Comparison of ENCODE assay signal across 1 cellular context in genomic region chr1:172532700-172533510, GRCh38.
TF ChIP-seq lines count a peak whose summit lies in the region.

Gene SUCO (plus strand): TSS chr1:172533150. CDS start chr1:172533436, 286 bp downstream.

TF ChIP-seq in HepG2, 621 proteins besides CTCF, POLR2A, EP300 and RAD21 (continued from another document and continues in another):
- TF ChIP-seq ZNF350 (CRISPR knock-in tag; IDR thresholded peaks at IDR 0.05; ENCODE audit: borderline replicate concordance, low read depth) (peak; percentile 40), ATF6 (CRISPR knock-in tag; conservative IDR thresholded peaks at IDR 0.05) (no peak), AHDC1 (CRISPR knock-in tag; IDR thresholded peaks at IDR 0.05; ENCODE audit: borderline replicate concordance) (no peak; the same call in 1 of the 2 replicates), ZNF546 (CRISPR knock-in tag; conservative IDR thresholded peaks at IDR 0.05) (no peak), RXRB (CRISPR knock-in tag; IDR thresholded peaks at IDR 0.05; ENCODE audit: borderline replicate concordance) (peak; percentile 12; the same call in 1 of the 2 replicates), HNF4A (CRISPR knock-in tag; IDR thresholded peaks at IDR 0.05) (no peak; the same call in 1 of the 2 replicates), ZNF282 (IDR thresholded peaks at IDR 0.05; ENCODE audit: partially characterized antibody) (no peak), ZKSCAN5 (CRISPR knock-in tag; IDR thresholded peaks at IDR 0.05) (no peak), ZNF33B (CRISPR knock-in tag; IDR thresholded peaks at IDR 0.05) (no peak; the same call in 1 of the 2 replicates), ADNP (CRISPR knock-in tag; IDR thresholded peaks at IDR 0.05) (no peak), GABPA (IDR thresholded peaks at IDR 0.05; ENCODE audit: low read depth, low read length) (no peak), GABPA (CRISPR knock-in tag; IDR thresholded peaks at IDR 0.05; ENCODE audit: low read depth) (peak; percentile 74), ZNF674 (CRISPR knock-in tag; IDR thresholded peaks at IDR 0.05; ENCODE audit: low read depth) (no peak), ZSCAN31 (CRISPR knock-in tag; IDR thresholded peaks at IDR 0.05; ENCODE audit: low read depth) (no peak), ZNF781 (CRISPR knock-in tag; IDR thresholded peaks at IDR 0.05; ENCODE audit: borderline replicate concordance, not compliant biosample characterization) (no peak), POLR2AphosphoS2 (IDR thresholded peaks at IDR 0.05; ENCODE audit: low read depth, low read length) (no peak), SOX6 (IDR thresholded peaks at IDR 0.05) (no peak), SOX6 (CRISPR knock-in tag; IDR thresholded peaks at IDR 0.05) (peak; percentile 56), TAF1 (CRISPR knock-in tag; IDR thresholded peaks at IDR 0.05) (peak; percentile 94), FOXK1 (CRISPR knock-in tag; IDR thresholded peaks at IDR 0.05; ENCODE audit: borderline replicate concordance, low read depth) (peak; percentile 36; the same call in 1 of the 2 replicates), THAP9 (CRISPR knock-in tag; IDR thresholded peaks at IDR 0.05; ENCODE audit: borderline replicate concordance) (peak; percentile 28; the same call in 1 of the 2 replicates), CREB3 (CRISPR knock-in tag; IDR thresholded peaks at IDR 0.05) (no peak), TARDBP (CRISPR knock-in tag; IDR thresholded peaks at IDR 0.05) (no peak), ZNF276 (CRISPR knock-in tag; IDR thresholded peaks at IDR 0.05; ENCODE audit: low read depth) (no peak; the same call in 1 of the 2 replicates), SNAPC2 (CRISPR knock-in tag; IDR thresholded peaks at IDR 0.05) (0 out of 2 replicates have a peak, but pooled peaks have one; percentile 54), ZNF607 (CRISPR knock-in tag; IDR thresholded peaks at IDR 0.05; ENCODE audit: borderline replicate concordance) (0 out of 2 replicates have a peak, but pooled peaks have one; percentile 86), TBL1XR1 (IDR thresholded peaks at IDR 0.05; ENCODE audit: borderline replicate concordance, low read length, partially characterized antibody) (no peak), ATF5 (CRISPR knock-in tag; IDR thresholded peaks at IDR 0.05; ENCODE audit: low read depth) (no peak; the same call in 1 of the 2 replicates), TFDP1 (CRISPR knock-in tag; IDR thresholded peaks at IDR 0.05; ENCODE audit: borderline replicate concordance) (peak; percentile 63; the same call in 1 of the 2 replicates), EZH2 (conservative IDR thresholded peaks at IDR 0.05; ENCODE audit: low read depth, low read length) (no peak), ZNF207 (IDR thresholded peaks at IDR 0.05; ENCODE audit: borderline replicate concordance) (no peak), ZNF30 (CRISPR knock-in tag; IDR thresholded peaks at IDR 0.05) (no peak), CREM (IDR thresholded peaks at IDR 0.05) (peak; percentile 86), CREM (CRISPR knock-in tag; IDR thresholded peaks at IDR 0.05) (no peak), ZNF784 (CRISPR knock-in tag; IDR thresholded peaks at IDR 0.05; ENCODE audit: borderline replicate concordance) (no peak), AFF4 (CRISPR knock-in tag; IDR thresholded peaks at IDR 0.05) (no peak), ZSCAN5A (CRISPR knock-in tag; IDR thresholded peaks at IDR 0.05; ENCODE audit: borderline replicate concordance) (no peak)
